Comparison of ENCODE assay signal across 1 cellular context in genomic region chr5:95826949-95827595, GRCh38.
TF ChIP-seq lines count a peak whose summit lies in the region.

No MANE protein-coding gene starts in this region.

TF ChIP-seq in HepG2, 621 proteins besides CTCF, POLR2A, EP300 and RAD21 (continued from another document and continues in another):
- TF ChIP-seq E2F1 (CRISPR knock-in tag; IDR thresholded peaks at IDR 0.05) = no peak
- TF ChIP-seq GABPB1 (CRISPR knock-in tag; IDR thresholded peaks at IDR 0.05) = peak; percentile 69
- TF ChIP-seq ZNF761 (CRISPR knock-in tag; conservative IDR thresholded peaks at IDR 0.05) = peak; percentile 55; the same call in 1 of the 2 replicates
- peak; percentile 41; the same call in 1 of the 2 replicates for TF ChIP-seq SP5 (CRISPR knock-in tag; IDR thresholded peaks at IDR 0.05; ENCODE audit: borderline replicate concordance, low read depth)
- TF ChIP-seq DBP (CRISPR knock-in tag; IDR thresholded peaks at IDR 0.05; ENCODE audit: not compliant biosample characterization) = no peak
- no peak; a peak in 1 of 4 replicates for TF ChIP-seq KLF16 (CRISPR knock-in tag; IDR thresholded peaks at IDR 0.05)
- TF ChIP-seq SCMH1 (CRISPR knock-in tag; IDR thresholded peaks at IDR 0.05; ENCODE audit: borderline replicate concordance) = no peak
- no peak for TF ChIP-seq GMEB2 (CRISPR knock-in tag; IDR thresholded peaks at IDR 0.05; ENCODE audit: low read depth)
- TF ChIP-seq ZNF12 (CRISPR knock-in tag; IDR thresholded peaks at IDR 0.05) = peak; percentile 92
- peak; percentile 96 for TF ChIP-seq PAXIP1 (CRISPR knock-in tag; conservative IDR thresholded peaks at IDR 0.05)
- no peak for TF ChIP-seq MTF1 (CRISPR knock-in tag; IDR thresholded peaks at IDR 0.05)
- no peak for TF ChIP-seq GRHL1 (CRISPR knock-in tag; conservative IDR thresholded peaks at IDR 0.05)
- TF ChIP-seq ZSCAN12 (CRISPR knock-in tag; IDR thresholded peaks at IDR 0.05) = no peak
- no peak for TF ChIP-seq KIAA2018 (CRISPR knock-in tag; IDR thresholded peaks at IDR 0.05; ENCODE audit: borderline replicate concordance)
- TF ChIP-seq ZNF17 (CRISPR knock-in tag; IDR thresholded peaks at IDR 0.05) = no peak
- TF ChIP-seq ZNF225 (CRISPR knock-in tag; IDR thresholded peaks at IDR 0.05) = no peak; the same call in 1 of the 2 replicates
- TF ChIP-seq ZNF235 (CRISPR knock-in tag; IDR thresholded peaks at IDR 0.05; ENCODE audit: borderline replicate concordance) = no peak
- no peak for TF ChIP-seq ZSCAN20 (CRISPR knock-in tag; IDR thresholded peaks at IDR 0.05; ENCODE audit: borderline replicate concordance)
- TF ChIP-seq ZNF549 (CRISPR knock-in tag; IDR thresholded peaks at IDR 0.05) = 0 out of 2 replicates have a peak, but pooled peaks have one; percentile 60
- no peak for TF ChIP-seq ZBTB2 (CRISPR knock-in tag; IDR thresholded peaks at IDR 0.05; ENCODE audit: low read depth)
- TF ChIP-seq GLMP (CRISPR knock-in tag; IDR thresholded peaks at IDR 0.05; ENCODE audit: borderline replicate concordance) = no peak
- TF ChIP-seq ZSCAN9 (CRISPR knock-in tag; IDR thresholded peaks at IDR 0.05; ENCODE audit: borderline replicate concordance) = 0 out of 2 replicates have a peak, but pooled peaks have one; percentile 57
- TF ChIP-seq ZNF580 (CRISPR knock-in tag; IDR thresholded peaks at IDR 0.05; ENCODE audit: borderline replicate concordance, low read depth) = peak; percentile 79; the same call in 1 of the 2 replicates
- no peak for TF ChIP-seq ZNF703 (CRISPR knock-in tag; IDR thresholded peaks at IDR 0.05; ENCODE audit: borderline replicate concordance)
- no peak for TF ChIP-seq ZNF850 (CRISPR knock-in tag; conservative IDR thresholded peaks at IDR 0.05)
- TF ChIP-seq IRF2 (CRISPR knock-in tag; IDR thresholded peaks at IDR 0.05) = peak; percentile 91
- TF ChIP-seq E2F2 (CRISPR knock-in tag; IDR thresholded peaks at IDR 0.05; ENCODE audit: borderline replicate concordance) = no peak
- TF ChIP-seq E2F5 (CRISPR knock-in tag; conservative IDR thresholded peaks at IDR 0.05) = no peak
- TF ChIP-seq HNRNPLL (IDR thresholded peaks at IDR 0.05; ENCODE audit: low read depth, low read length, poor library complexity, severe bottlenecking) = no peak
